In the genomic region with DNA sequence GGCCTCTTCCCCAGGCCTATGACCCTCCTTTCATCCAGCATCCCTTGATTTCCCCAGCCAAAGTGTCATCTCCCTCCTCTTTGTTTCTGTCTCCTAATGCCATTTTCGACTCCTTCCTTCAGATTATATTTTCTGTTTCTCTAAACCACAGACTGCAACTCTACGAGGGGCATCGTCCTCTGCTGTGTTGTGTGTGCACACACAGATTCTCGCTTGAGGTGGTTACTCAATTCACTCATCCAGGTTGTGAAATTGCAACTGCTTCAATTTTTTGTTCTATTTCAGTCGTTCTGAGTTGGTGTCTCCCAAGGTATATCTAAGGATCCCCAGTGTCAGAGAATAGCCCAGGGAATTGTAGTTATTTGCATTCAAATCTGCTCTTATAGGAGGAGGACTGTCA, we compare ENCODE assay signal across 8 cellular contexts.
"Had no signal": no experiment of that assay in that cellular context is flagged by ENCODE, and none has a peak within 500 bp of the region (broad histone marks: within the 10 kb centered on the region; RNA-seq: fewer than 3 reads in every experiment).

No MANE protein-coding gene starts in this region.

- FAIRE-seq: colon had no signal

- H3K27ac ChIP-seq: foreskin keratinocyte had no signal

- H3K27me3 ChIP-seq: foreskin keratinocyte had no signal

- H3K27ac Mint-ChIP-seq: activated CD4-positive, alpha-beta T cell treated with anti-CD3 and anti-CD28 coated beads for 36 hours; activated CD8-positive, alpha-beta T cell treated with anti-CD3 and anti-CD28 coated beads, Interleukin-2, amount 10 ng/mL, durations not matched to agents 7 days and 5 days; activated naive CD4-positive, alpha-beta T cell treated with anti-CD3 and anti-CD28 coated beads for 36 hours; activated T-helper 17 cell treated with anti-CD3 and anti-CD28 coated beads, Interleukin-2, amount 50 U/mL, for 72 hours; natural killer cell had no signal

- H3K4me1 Mint-ChIP-seq: activated CD4-positive, alpha-beta T cell treated with anti-CD3 and anti-CD28 coated beads for 36 hours; activated T-helper 17 cell treated with anti-CD3 and anti-CD28 coated beads, Interleukin-2, amount 50 U/mL, for 72 hours; natural killer cell had no signal

- H3K36me3 Mint-ChIP-seq: natural killer cell had no signal

- H3K9me3 Mint-ChIP-seq: activated naive CD4-positive, alpha-beta T cell treated with anti-CD3 and anti-CD28 coated beads for 36 hours; activated T-helper 17 cell treated with anti-CD3 and anti-CD28 coated beads, Interleukin-2, amount 50 U/mL, for 72 hours; natural killer cell had no signal

- H3K4me3 Mint-ChIP-seq: activated CD4-positive, alpha-beta T cell treated with anti-CD3 and anti-CD28 coated beads for 36 hours; activated CD8-positive, alpha-beta T cell treated with anti-CD3 and anti-CD28 coated beads, Interleukin-2, amount 10 ng/mL, durations not matched to agents 7 days and 5 days; activated naive CD4-positive, alpha-beta T cell treated with anti-CD3 and anti-CD28 coated beads for 36 hours; activated T-helper 17 cell treated with anti-CD3 and anti-CD28 coated beads, Interleukin-2, amount 50 U/mL, for 72 hours; natural killer cell had no signal

- DNase-seq: left cardiac atrium, natural killer cell had no signal
